8 cellular contexts compared by ENCODE assay signal in the genomic region with DNA sequence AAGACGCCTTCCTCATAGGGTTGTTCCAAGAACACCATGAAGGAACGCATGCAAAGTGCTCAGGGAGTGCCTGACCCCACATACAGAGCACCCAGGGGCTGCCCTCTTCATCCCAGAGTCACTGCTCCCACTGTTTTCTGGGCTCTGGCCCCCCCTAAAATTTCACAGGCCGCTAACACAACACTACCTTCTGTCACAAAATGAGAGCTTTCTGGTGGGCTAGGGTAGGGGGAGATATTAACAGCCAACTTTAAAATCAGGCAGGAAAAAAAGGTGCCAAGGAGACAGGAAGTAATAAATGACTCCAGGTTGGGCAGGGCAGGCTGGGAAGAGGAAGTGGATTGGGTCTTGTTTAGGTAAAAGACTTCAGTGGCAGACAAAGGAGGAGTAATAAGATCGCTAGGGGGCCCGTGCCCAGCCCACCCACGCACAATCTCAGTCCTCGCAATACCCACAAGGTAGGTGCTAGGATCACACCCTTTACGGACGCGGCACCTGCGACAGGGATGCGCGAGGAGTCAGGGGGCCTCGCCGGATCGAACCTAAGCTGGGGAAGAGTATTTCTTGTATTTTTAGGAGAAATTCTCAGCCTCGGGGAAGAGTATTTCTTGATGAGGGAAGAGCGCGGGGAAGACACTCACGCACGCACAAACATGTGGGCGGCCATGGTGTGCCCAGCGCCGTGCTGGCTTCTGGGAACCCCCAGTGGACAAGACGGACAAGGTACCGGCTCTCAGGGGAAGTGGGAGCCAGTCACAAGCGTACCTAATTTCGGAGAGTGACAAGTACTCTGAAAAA. TPM values are rescaled to one million over a fixed set of nuclear protein-coding genes. Genes with fewer than 3 reads are reported as not detected.
A peak's percentile ranks its signal among the peaks of the same experiment; 100 is the strongest.
DNase-seq lines count a peak whose midpoint lies in the region; ATAC-seq and TF ChIP-seq lines count a peak whose summit lies in the region.

No MANE protein-coding gene starts in this region.

- TF ChIP-seq CTCF in BJ (IDR thresholded peaks at IDR 0.05; ENCODE audit: insufficient read depth, low read depth, low read length) (no peak), ascending aorta (IDR thresholded peaks at IDR 0.05) (no peak)

- no peaks in the 10 kb centered on the region for H3K9me3 ChIP-seq in ascending aorta

- H3K27me3 ChIP-seq in BJ (ENCODE audit: control insufficient read depth, insufficient read depth, low read length) (no peaks in the 10 kb centered on the region), ascending aorta (no peaks in the 10 kb centered on the region)

- POLR2A ChIA-PET in BJ (lab: Charles Lee), result no interaction called here

- no peaks in the 10 kb centered on the region for H3K27me3 Mint-ChIP-seq in IgD-negative memory B cell

- no peak for DNase-seq in BJ (ENCODE audit: low read depth)
- no peak for DNase-seq in ascending aorta (ENCODE audit: low spot score in 2 of 2)
- DNase-seq in left colon, result peak in 1 of 2 donors; percentile 54
- DNase-seq in NAMALWA (ENCODE audit: low spot score), result no peak
- DNase-seq in DMS79 treated with DMSO at 0.1 percent for 48 hours (lab: John Stamatoyannopoulos, UW), result no peak

- CTCF ChIA-PET in BJ (lab: Yijun Ruan, JAX), result no interaction called here

- H3K4me3 ChIP-seq in BJ (ENCODE audit: low read depth, low read length) (peak overlapping the region; percentile 30), ascending aorta (peak overlapping the region; percentile 93 to 99)

- H3K9me3 Mint-ChIP-seq in IgD-negative memory B cell, result no peaks in the 10 kb centered on the region

- peaks cover 0 to 3% of the 10 kb centered on the region in 2 donors for H3K4me1 ChIP-seq in ascending aorta

- H3K4me3 Mint-ChIP-seq in IgD-negative memory B cell, result peak overlapping the region; percentile 85 to 95 (median 90)

- H3K27ac ChIP-seq in ascending aorta (peak overlapping the region in 1 of 2 donors; percentile 32), temporal lobe (ENCODE audit: low read depth, low read length) (peak overlapping the region; percentile 70)

- H3K36me3 Mint-ChIP-seq in IgD-negative memory B cell, result no peaks in the 10 kb centered on the region

- H3K36me3 ChIP-seq in BJ (ENCODE audit: control insufficient read depth, insufficient read depth, low read length) (no peaks in the 10 kb centered on the region), ascending aorta (no peaks in the 10 kb centered on the region)

- peak; percentile 46 for ATAC-seq in left colon
- ATAC-seq in GM19452 (IDR thresholded peaks at IDR 0.05; ENCODE audit: unreplicated experiment), result no peak

- intact Hi-C loops in ascending aorta (cut with DNase I) (loop anchor here (1.0 kb wide), 6 partner anchors 8 to 244 kb away; a partner anchor contains a TSS), left colon (cut with DNase I, micrococcal nuclease) (no loop called here)

- peaks cover 17 to 26% (median 21%) of the 10 kb centered on the region in 3 donors for H3K4me1 Mint-ChIP-seq in IgD-negative memory B cell

- H3K27ac Mint-ChIP-seq in IgD-negative memory B cell, result peak overlapping the region; percentile 86 to 94 (median 93)

RNA-seq across cellular contexts. Expression of a gene that starts 0.9 kb away (rescaled TPM):
- polyA plus RNA-seq in BJ (2011; rRNA removed), result 17.6 and 18.8 TPM in 2 replicates
- polyA minus RNA-seq in BJ (2011; rRNA and poly(A)+ RNA removed), result 13.9 and 19.9 TPM in 2 replicates
- polyA plus RNA-seq in IgD-negative memory B cell, result 24.0 TPM
- total RNA-seq in ascending aorta, result 23.5 TPM
- 10 to 100 TPM; 47.0 to 60.7 TPM for total RNA-seq in left colon
- 10.8 TPM for total RNA-seq in temporal lobe

RNA-seq across cellular contexts. Expression of a gene that starts 24.1 kb away (rescaled TPM):
- polyA plus RNA-seq in BJ (2011; rRNA removed) (not detected in 2 replicates), IgD-negative memory B cell (1.5 TPM)
- not detected in 2 replicates for polyA minus RNA-seq in BJ (2011; rRNA and poly(A)+ RNA removed)
- total RNA-seq in ascending aorta (not detected), left colon (under 1 TPM in 1 of 2 donors, not detected in 1; 0.34 TPM), temporal lobe (not detected)
